In genomic region chr10:13743101-13743693, GRCh38 we compare ENCODE assay signal across 11 cellular contexts.
DNase-seq lines count a peak whose midpoint lies in the region; ATAC-seq and TF ChIP-seq lines count a peak whose summit lies in the region.
"Had no signal": no experiment of that assay in that cellular context is flagged by ENCODE, and none has a peak within 500 bp of the region (broad histone marks: within the 10 kb centered on the region; RNA-seq: fewer than 3 reads in every experiment).

No MANE protein-coding gene starts in this region.

- CTCF ChIA-PET in A673 (lab: Charles Lee), result no interaction called here

- H3K4me1 ChIP-seq in DND-41 (ENCODE audit: insufficient read depth, low read length) (peaks cover 45% of the 10 kb centered on the region), body of pancreas (no peaks in the 10 kb centered on the region), A673 (ENCODE audit: insufficient read depth, low read length, poor library complexity, severe bottlenecking) (no peaks in the 10 kb centered on the region), esophagus squamous epithelium (no peaks in the 10 kb centered on the region)

- H3K36me3 ChIP-seq in DND-41 (ENCODE audit: insufficient read depth, low read length) (no peaks in the 10 kb centered on the region), body of pancreas (replicated peaks in 1 of 2; ENCODE audit: insufficient read depth in 1 of 2, low read depth in 2 of 2) (no peaks in the 10 kb centered on the region), A673 (ENCODE audit: insufficient read depth, low read length, poor library complexity, severe bottlenecking) (no peaks in the 10 kb centered on the region), esophagus squamous epithelium (no peaks in the 10 kb centered on the region)

- no TSS peak for BruUV-seq in A673 (replicated peaks; lab: Mats Ljungman, UMichigan)

- intact Hi-C loops in body of pancreas (cut with DNase I), result no loop called here
- intact Hi-C loops in A673 (cut with micrococcal nuclease; ENCODE audit: unreplicated experiment), result no loop called here
- intact Hi-C loops in esophagus squamous epithelium (cut with DNase I), result no loop called here

- H3K9me3 ChIP-seq in DND-41 (ENCODE audit: insufficient read depth, low read length, severe bottlenecking) (no peaks in the 10 kb centered on the region), body of pancreas (no peaks in the 10 kb centered on the region), A673 (ENCODE audit: low read depth, low read length, poor library complexity, severe bottlenecking) (no peaks in the 10 kb centered on the region), esophagus squamous epithelium (no peaks in the 10 kb centered on the region)

- 63 to 72% methylated on average over 15 of the region's 15 CpGs for WGBS in body of pancreas, 2 donors
- WGBS in esophagus squamous epithelium, 2 donors, result 71 to 78% methylated on average over 14 to 15 of the region's 15 CpGs

- ATAC-seq in DND-41 (ENCODE audit: insufficient read depth, low read depth), result peak; percentile 91
- peak; percentile 57 for ATAC-seq in GM19452 (IDR thresholded peaks at IDR 0.05; ENCODE audit: unreplicated experiment)
- ATAC-seq in body of pancreas, result no peak

- no peaks in the 10 kb centered on the region for H3K79me2 ChIP-seq in DND-41 (ENCODE audit: insufficient read depth, low read length)

- H3K27ac ChIP-seq in DND-41 (ENCODE audit: low read length), result peak overlapping the region; percentile 60
- H3K27ac ChIP-seq in body of pancreas, result no peak overlapping the region
- H3K27ac ChIP-seq in A673 (ENCODE audit: low read depth, low read length, poor library complexity, severe bottlenecking), result no peak overlapping the region
- no peak overlapping the region for H3K27ac ChIP-seq in esophagus squamous epithelium

- H3K27me3 ChIP-seq in DND-41 (ENCODE audit: insufficient read depth, low read length, poor library complexity) (no peaks in the 10 kb centered on the region), body of pancreas (no peaks in the 10 kb centered on the region), A673 (replicated peaks; ENCODE audit: insufficient read depth, low read depth, low read length, poor library complexity) (no peaks in the 10 kb centered on the region), esophagus squamous epithelium (no peaks in the 10 kb centered on the region)

- 0 out of 4 replicates have a peak overlapping the region, but pooled peaks of 1 of the 2 experiments have one; percentile 5 for H3K4me3 ChIP-seq in DND-41 (ENCODE audit: low read depth in 1 of 2, low read length in 2 of 2)
- no peak overlapping the region for H3K4me3 ChIP-seq in fibroblast of villous mesenchyme (ENCODE audit: low read depth, low read length)
- H3K4me3 ChIP-seq in body of pancreas, result no peak overlapping the region
- H3K4me3 ChIP-seq in A673 (ENCODE audit: low read depth, low read length, poor library complexity, severe bottlenecking), result no peak overlapping the region
- H3K4me3 ChIP-seq in esophagus squamous epithelium, result no peak overlapping the region

- no peaks in the 10 kb centered on the region for H4K20me1 ChIP-seq in DND-41 (ENCODE audit: insufficient read depth, low read length)

- TF ChIP-seq CTCF in DND-41 (IDR thresholded peaks at IDR 0.05; ENCODE audit: borderline replicate concordance, extremely low read depth, low read length, poor library complexity, severe bottlenecking) (peak; percentile 24), fibroblast of villous mesenchyme (IDR thresholded peaks at IDR 0.05; ENCODE audit: insufficient read depth, low read depth, low read length) (no peak), body of pancreas (IDR thresholded peaks at IDR 0.05) (no peak), A673 (conservative IDR thresholded peaks at IDR 0.05; ENCODE audit: low read depth, low read length) (no peak), esophagus squamous epithelium (IDR thresholded peaks at IDR 0.05) (no peak)

- POLR2A ChIA-PET in A673 (lab: Charles Lee; ENCODE audit: low non-redundant PET), result no interaction called here

- H3K9ac ChIP-seq in DND-41 (ENCODE audit: low read depth, low read length), result no peak overlapping the region

- peak overlapping the region; percentile 40; the same call in 1 of the 2 replicates for H2AFZ ChIP-seq in DND-41 (ENCODE audit: low read depth, low read length)

- TF ChIP-seq POLR2A in body of pancreas (IDR thresholded peaks at IDR 0.05) (no peak), esophagus squamous epithelium (IDR thresholded peaks at IDR 0.05) (no peak)

- peak overlapping the region; percentile 40 for H3K4me2 ChIP-seq in DND-41 (ENCODE audit: insufficient read depth, low read length)

- DNase-seq in DND-41, result peak; percentile 77
- DNase-seq in LHCN-M2 (ENCODE audit: low read depth), result peak; percentile 83
- DNase-seq in fibroblast of villous mesenchyme (ENCODE audit: low read depth), result peak; percentile 64
- DNase-seq in cortex of kidney (lab: John Stamatoyannopoulos, UW), result no peak
- no peak for DNase-seq in body of pancreas
- DNase-seq in A673 (ENCODE audit: low spot score), result no peak
- no peak for DNase-seq in esophagus squamous epithelium (lab: John Stamatoyannopoulos, UW)
- DNase-seq: activated CD4-positive, alpha-beta T cell treated with anti-CD3 and anti-CD28 coated beads, Interleukin-2, amount 50 U/mL, for 1 hour; erythroblast; NCI-H226 had no signal

Comparison
In these comparisons a context has a peak if more than half of its experiments do, and no peak if none do; other contexts are left out.
1. DNase-seq: peak in DND-41 (single experiment), LHCN-M2 (single experiment) and fibroblast of villous mesenchyme (single experiment); none in cortex of kidney (single experiment), body of pancreas (0 of 4), A673 (single experiment) and esophagus squamous epithelium (single experiment).